ENCODE assay signal across 13 cellular contexts in the genomic region with DNA sequence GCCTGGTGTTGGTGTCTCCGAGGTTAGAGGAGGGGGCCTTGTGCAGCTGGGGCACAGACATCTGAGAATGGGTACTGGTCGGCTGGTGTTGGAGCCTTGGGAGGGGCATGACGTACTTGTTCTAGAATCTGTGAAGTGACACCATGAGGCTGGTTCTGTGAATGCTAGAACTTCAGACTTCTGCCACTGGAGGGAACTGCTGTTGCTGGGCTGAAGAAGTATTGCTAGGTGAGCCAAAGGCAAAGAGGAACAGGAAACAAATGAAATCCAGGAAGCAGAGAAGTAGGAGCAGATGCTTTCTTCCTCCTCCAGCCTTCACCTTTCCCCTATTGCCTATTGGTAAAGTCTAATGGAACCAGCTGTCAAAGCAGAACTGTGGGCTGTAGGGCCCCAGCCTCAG.
DNase-seq lines count a peak whose midpoint lies in the region; ATAC-seq and TF ChIP-seq lines count a peak whose summit lies in the region.
"Had no signal": no experiment of that assay in that cellular context is flagged by ENCODE, and none has a peak within 500 bp of the region (broad histone marks: within the 10 kb centered on the region; RNA-seq: fewer than 3 reads in every experiment).

No MANE protein-coding gene starts in this region.

- ATAC-seq in Right ventricle myocardium inferior (no peak), HG02884 (IDR thresholded peaks at IDR 0.05; ENCODE audit: unreplicated experiment) (no peak), GM19324 (IDR thresholded peaks at IDR 0.05; ENCODE audit: low FRiP score, unreplicated experiment) (no peak)

- intact Hi-C loops in Right ventricle myocardium inferior (cut with DNase I) = no loop called here

- no peaks in the 10 kb centered on the region for H3F3A ChIP-seq in OCI-LY1 (ENCODE audit: insufficient read depth, low read length)

- no peak overlapping the region for H2AFZ ChIP-seq in OCI-LY1 (ENCODE audit: low read length)

- no peaks in the 10 kb centered on the region for H3K9me2 ChIP-seq in OCI-LY1 (ENCODE audit: low read depth, low read length)

- no peak overlapping the region for H3K4me3 Mint-ChIP-seq in endothelial cell (ENCODE audit: unreplicated experiment)
- no peak overlapping the region for H3K4me3 Mint-ChIP-seq in immature natural killer cell

- H3K27ac ChIP-seq in cardiac muscle cell = no peak overlapping the region
- no peak overlapping the region for H3K27ac ChIP-seq in OCI-LY1 (ENCODE audit: low read depth, low read length, poor library complexity, severe bottlenecking)

- H4K20me1 ChIP-seq in OCI-LY1 (ENCODE audit: insufficient read depth, low read length) = no peaks in the 10 kb centered on the region

- H3K27me3 ChIP-seq in cardiac muscle cell (no peaks in the 10 kb centered on the region), OCI-LY1 (ENCODE audit: insufficient read depth, low read length) (no peaks in the 10 kb centered on the region)

- H3K36me3 ChIP-seq in cardiac muscle cell (no peaks in the 10 kb centered on the region), OCI-LY1 (ENCODE audit: insufficient read depth, low read length) (no peaks in the 10 kb centered on the region)

- H3K4me3 ChIP-seq in cardiac muscle cell (no peak overlapping the region), OCI-LY1 (ENCODE audit: low read depth, low read length, poor library complexity, severe bottlenecking) (no peak overlapping the region)

- H3K9ac ChIP-seq in OCI-LY1 (ENCODE audit: low read length) = no peak overlapping the region

- no peaks in the 10 kb centered on the region for H3K79me2 ChIP-seq in OCI-LY1 (ENCODE audit: insufficient read depth, low read length)

- no peaks in the 10 kb centered on the region for H3K9me3 Mint-ChIP-seq in endothelial cell (ENCODE audit: unreplicated experiment)
- peaks cover 0 to 4% (median 0%) of the 10 kb centered on the region in 6 donors for H3K9me3 Mint-ChIP-seq in immature natural killer cell

- H3K4me1 ChIP-seq in cardiac muscle cell (ENCODE audit: low read depth) = peaks cover 3% of the 10 kb centered on the region
- no peaks in the 10 kb centered on the region for H3K4me1 ChIP-seq in OCI-LY1 (ENCODE audit: insufficient read depth, low read length, severe bottlenecking)

- H3K9me3 ChIP-seq in cardiac muscle cell (ENCODE audit: low read depth) (no peaks in the 10 kb centered on the region), OCI-LY1 (ENCODE audit: low read length) (no peaks in the 10 kb centered on the region)

- no peaks in the 10 kb centered on the region for H3K27me3 Mint-ChIP-seq in endothelial cell (ENCODE audit: unreplicated experiment)
- peaks cover 1 to 6% (median 4%) of the 10 kb centered on the region in 3 donors for H3K27me3 Mint-ChIP-seq in immature natural killer cell (ENCODE audit: low read depth in 3 of 3)

- H3K27ac Mint-ChIP-seq in endothelial cell (ENCODE audit: unreplicated experiment) (no peak overlapping the region), immature natural killer cell (no peak overlapping the region)

- H3K36me3 Mint-ChIP-seq in endothelial cell (ENCODE audit: low read depth, unreplicated experiment) (no peaks in the 10 kb centered on the region), immature natural killer cell (no peaks in the 10 kb centered on the region)

- peak; percentile 13 for TF ChIP-seq CTCF in cardiac muscle cell (IDR thresholded peaks at IDR 0.05; ENCODE audit: low read depth, low read length)
- peak; percentile 14; the same call in 1 of the 2 replicates for TF ChIP-seq CTCF in OCI-LY1 (IDR thresholded peaks at IDR 0.05; ENCODE audit: low read length)
- TF ChIP-seq CTCF in endothelial cell (IDR thresholded peaks at IDR 0.05; ENCODE audit: unreplicated experiment) = no peak

- H3K4me2 ChIP-seq in OCI-LY1 (ENCODE audit: low read length) = no peak overlapping the region

- no peak for DNase-seq in cardiac muscle cell (ENCODE audit: low read depth in 1 of 2, low spot score in 1 of 2)
- DNase-seq in Right ventricle myocardium inferior (ENCODE audit: missing footprints) = no peak
- peak; percentile 6 for DNase-seq in endothelial cell (ENCODE audit: low spot score)
- DNase-seq in NCI-H82 treated with DMSO at 0.1 percent for 48 hours (lab: John Stamatoyannopoulos, UW; ENCODE audit: unreplicated experiment) = no peak
- no peak for DNase-seq in immature natural killer cell
- DNase-seq: activated CD4-positive, alpha-beta T cell treated with anti-CD3 and anti-CD28 coated beads, Interleukin-2, amount 50 U/mL, for 1 hour; activated gamma-delta T cell; cortex of kidney; hypothalamus; SHP77 treated with DMSO at 0.1 percent for 48 hours had no signal

- peaks cover 14% of the 10 kb centered on the region for H3K4me1 Mint-ChIP-seq in endothelial cell (ENCODE audit: unreplicated experiment)
- no peaks in the 10 kb centered on the region for H3K4me1 Mint-ChIP-seq in immature natural killer cell
